11 cellular contexts compared by ENCODE assay signal in genomic region chr9:109422641-109423040, GRCh38.
A peak's percentile ranks its signal among the peaks of the same experiment; 100 is the strongest.
DNase-seq lines count a peak whose midpoint lies in the region; ATAC-seq and TF ChIP-seq lines count a peak whose summit lies in the region.
"Had no signal": no experiment of that assay in that cellular context is flagged by ENCODE, and none has a peak within 500 bp of the region (broad histone marks: within the 10 kb centered on the region; RNA-seq: fewer than 3 reads in every experiment).

No MANE protein-coding gene starts in this region.

- CTCF ChIA-PET in MCF 10A (lab: Yijun Ruan, JAX): interaction anchor here (1.5 to 3.3 kb wide), 3 partner anchors 11 to 47 kb away, joined by 5 to 15 read pairs (median 6); no protein-coding TSS in a partner anchor
- CTCF ChIA-PET in mammary epithelial cell (lab: Charles Lee; ENCODE audit: low non-redundant PET): no interaction called here
- CTCF ChIA-PET in T-cell (lab: Charles Lee): no interaction called here

- peak overlapping the region; percentile 49 for H3K27ac Mint-ChIP-seq in MCF 10A (ENCODE audit: low read depth, unreplicated experiment)
- no peak overlapping the region for H3K27ac Mint-ChIP-seq in T-cell

- H3K27me3 Mint-ChIP-seq in MCF 10A (ENCODE audit: insufficient read depth, unreplicated experiment) (no peaks in the 10 kb centered on the region), T-cell (peaks cover under 1 to 13% of the 10 kb centered on the region in 2 donors)

- H3K4me3 ChIP-seq in mammary epithelial cell (replicated peaks in 1 of 3; ENCODE audit: insufficient read depth in 1 of 3, low read depth in 2 of 3, low read length in 3 of 3) (no peak overlapping the region), thyroid gland (replicated peaks in 1 of 3) (no peak overlapping the region)

- in situ Hi-C loops in mammary epithelial cell (cut with MboI; ENCODE audit: low sequenced_read_pairs in 2 of 2): no loop called here

- no peaks in the 10 kb centered on the region for H3K79me2 ChIP-seq in mammary epithelial cell (ENCODE audit: insufficient read depth, low read length)

- peak in 1 of 2 donors; percentile 4 for TF ChIP-seq POLR2A in thyroid gland (IDR thresholded peaks at IDR 0.05)

- H3K36me3 ChIP-seq in mammary epithelial cell (ENCODE audit: insufficient read depth, low read length): peaks cover 13% of the 10 kb centered on the region
- H3K36me3 ChIP-seq in thyroid gland: peaks cover 0 to 9% of the 10 kb centered on the region in 2 donors

- H3K36me3 Mint-ChIP-seq in MCF 10A (ENCODE audit: insufficient read depth, unreplicated experiment) (peaks cover 50% of the 10 kb centered on the region), T-cell (no peaks in the 10 kb centered on the region)

- no peaks in the 10 kb centered on the region for H3K9me3 ChIP-seq in mammary epithelial cell (replicated peaks; ENCODE audit: insufficient read depth, low read length)
- H3K9me3 ChIP-seq in thyroid gland: no peaks in the 10 kb centered on the region

- dilution Hi-C loops in mammary epithelial cell (cut with HindIII; ENCODE audit: low sequenced_read_pairs): loop anchor here (5.0 kb wide), 2 partner anchors 60 kb away; no protein-coding TSS in a partner anchor

- no peak overlapping the region for H2AFZ ChIP-seq in mammary epithelial cell (ENCODE audit: low read depth, low read length)

- H4K20me1 ChIP-seq in mammary epithelial cell (ENCODE audit: insufficient read depth, low read length): no peaks in the 10 kb centered on the region

- H3K27ac ChIP-seq in mammary epithelial cell (ENCODE audit: insufficient read depth, low read depth, low read length) (no peak overlapping the region), thyroid gland (peak overlapping the region; percentile 39 to 64 (median 54))

- BruUV-seq in MCF 10A (replicated peaks; lab: Mats Ljungman, UMichigan) (no TSS peak), mammary epithelial cell (replicated peaks; lab: Mats Ljungman, UMichigan) (no TSS peak)

- H3K9me3 Mint-ChIP-seq in MCF 10A (ENCODE audit: unreplicated experiment) (no peaks in the 10 kb centered on the region), T-cell (no peaks in the 10 kb centered on the region)

- no peak overlapping the region for H3K9ac ChIP-seq in mammary epithelial cell (ENCODE audit: insufficient read depth, low read length)

- intact Hi-C loops in MCF 10A (cut with micrococcal nuclease): no loop called here
- intact Hi-C loops in mammary epithelial cell (cut with micrococcal nuclease): no loop called here
- intact Hi-C loops in thyroid gland (cut with DNase I): no loop called here

- H3K4me2 ChIP-seq in mammary epithelial cell (ENCODE audit: insufficient read depth, low read depth, low read length): no peak overlapping the region

- DNase-seq in MCF 10A (ENCODE audit: unreplicated experiment) (no peak), mammary epithelial cell (no peak), thyroid gland (peak; percentile 20 to 34), HK-2 (ENCODE audit: unreplicated experiment) (no peak), T-cell (no peak), globus pallidus (ENCODE audit: low spot score) (no peak)
- DNase-seq: 8988T, NCI-H2029 treated with DMSO at 0.1 percent for 48 hours, SIG-M5 had no signal

- POLR2A ChIA-PET in MCF 10A (lab: Yijun Ruan, JAX) (interaction anchor here (0.6 kb wide), 1 partner anchor 43 kb away, joined by 4 read pairs; no protein-coding TSS in a partner anchor), T-cell (lab: Charles Lee) (no interaction called here)

- no peak for TF ChIP-seq CTCF in MCF 10A (IDR thresholded peaks at IDR 0.05; ENCODE audit: unreplicated experiment)
- TF ChIP-seq CTCF in mammary epithelial cell (conservative IDR thresholded peaks at IDR 0.05 in 1 of 2, IDR thresholded peaks at IDR 0.05 in 1 of 2; ENCODE audit: extremely low read depth in 1 of 2, insufficient read depth in 1 of 2, low read depth in 1 of 2, low read length in 2 of 2): no peak
- TF ChIP-seq CTCF in thyroid gland (IDR thresholded peaks at IDR 0.05): no peak

- ATAC-seq in GM21786 (IDR thresholded peaks at IDR 0.05; ENCODE audit: unreplicated experiment) (peak; percentile 88), HG03439 (IDR thresholded peaks at IDR 0.05; ENCODE audit: unreplicated experiment) (peak; percentile 83), T-cell (replicated peaks in 1 of 4) (no peak)

- H3K27me3 ChIP-seq in mammary epithelial cell (ENCODE audit: insufficient read depth, low read length) (no peaks in the 10 kb centered on the region), thyroid gland (no peaks in the 10 kb centered on the region)

- no peak overlapping the region for H3K4me3 Mint-ChIP-seq in MCF 10A (ENCODE audit: unreplicated experiment)
- no peak overlapping the region for H3K4me3 Mint-ChIP-seq in T-cell

- H3K4me1 Mint-ChIP-seq in MCF 10A (ENCODE audit: insufficient read depth, unreplicated experiment) (no peaks in the 10 kb centered on the region), T-cell (peaks cover 0 to under 1% (median 0%) of the 10 kb centered on the region in 3 donors)

- H3K4me1 ChIP-seq in mammary epithelial cell (ENCODE audit: insufficient read depth, low read length): no peaks in the 10 kb centered on the region
- peaks cover 17 to 32% of the 10 kb centered on the region in 2 donors for H3K4me1 ChIP-seq in thyroid gland

- WGBS in mammary epithelial cell (ENCODE audit: low coverage, missing lambda C conversion rate): 74% methylated on average over 7 of the region's 7 CpGs
- 26 to 38% methylated on average over 7 of the region's 7 CpGs for WGBS in thyroid gland, 2 donors

Comparison
In these comparisons a context has a peak if more than half of its experiments do, and no peak if none do; other contexts are left out.
1. DNase-seq: peak in thyroid gland (2 of 2); none in MCF 10A (single experiment), mammary epithelial cell (single experiment), HK-2 (single experiment), T-cell (0 of 34) and globus pallidus (single experiment).
2. ATAC-seq: peak in GM21786 (single experiment) and HG03439 (single experiment); none in T-cell (0 of 4).